Comparison of ENCODE assay signal across 8 cellular contexts in genomic region chr5:78360674-78361225, GRCh38. TPM values are rescaled to one million over a fixed set of nuclear protein-coding genes. Genes with fewer than 3 reads are reported as not detected.
A peak's percentile ranks its signal among the peaks of the same experiment; 100 is the strongest.
DNase-seq lines count a peak whose midpoint lies in the region; ATAC-seq and TF ChIP-seq lines count a peak whose summit lies in the region.

No MANE protein-coding gene starts in this region.

- CTCF ChIA-PET in activated CD8-positive, alpha-beta T cell treated with anti-CD3 and anti-CD28 coated beads, Interleukin-2, amount 10 ng/mL, durations not matched to agents 7 days and 5 days (lab: Charles Lee), result interaction anchor here (1.0 to 3.4 kb wide), 5 partner anchors 12 to 131 kb away, joined by 3 to 37 read pairs (median 3); partner anchors contain the start of gene AP3B1

- peaks cover 3% of the 10 kb centered on the region for H3K27me3 ChIP-seq in Loucy (ENCODE audit: insufficient read depth, low read length, poor library complexity, severe bottlenecking)
- no peaks in the 10 kb centered on the region for H3K27me3 ChIP-seq in mononuclear cell (ENCODE audit: insufficient read depth, low read length)

- no peaks in the 10 kb centered on the region for H3K36me3 ChIP-seq in Loucy (ENCODE audit: insufficient read depth, low read length)

- H3K9me3 Mint-ChIP-seq in activated CD8-positive, alpha-beta T cell treated with anti-CD3 and anti-CD28 coated beads, Interleukin-2, amount 10 ng/mL, durations not matched to agents 7 days and 5 days (ENCODE audit: insufficient read depth), result no peaks in the 10 kb centered on the region

- H3K27me3 Mint-ChIP-seq in activated CD8-positive, alpha-beta T cell treated with anti-CD3 and anti-CD28 coated beads, Interleukin-2, amount 10 ng/mL, durations not matched to agents 7 days and 5 days (ENCODE audit: low read depth), result no peaks in the 10 kb centered on the region

- H3K79me2 ChIP-seq in Loucy (ENCODE audit: insufficient read depth, low read length), result peaks cover 66% of the 10 kb centered on the region

- H3K4me2 ChIP-seq in Loucy (ENCODE audit: low read depth, low read length, poor library complexity, severe bottlenecking), result peak overlapping the region; percentile 98

- H3K4me1 Mint-ChIP-seq in activated CD8-positive, alpha-beta T cell treated with anti-CD3 and anti-CD28 coated beads, Interleukin-2, amount 10 ng/mL, durations not matched to agents 7 days and 5 days (ENCODE audit: low read depth), result peaks cover 28% of the 10 kb centered on the region

- H3K9ac ChIP-seq in Loucy (ENCODE audit: low read depth, low read length, poor library complexity, severe bottlenecking), result peak overlapping the region; percentile 93

- peak overlapping the region; percentile 92 for H3K4me3 ChIP-seq in Loucy (ENCODE audit: low read length, poor library complexity, severe bottlenecking)
- H3K4me3 ChIP-seq in mononuclear cell (ENCODE audit: low read length), result peak overlapping the region; percentile 93

- H3F3A ChIP-seq in Loucy (ENCODE audit: low read depth), result no peaks in the 10 kb centered on the region

- peaks cover 23% of the 10 kb centered on the region for H3K36me3 Mint-ChIP-seq in activated CD8-positive, alpha-beta T cell treated with anti-CD3 and anti-CD28 coated beads, Interleukin-2, amount 10 ng/mL, durations not matched to agents 7 days and 5 days (ENCODE audit: low read depth)

- H3K27ac Mint-ChIP-seq in activated CD8-positive, alpha-beta T cell treated with anti-CD3 and anti-CD28 coated beads, Interleukin-2, amount 10 ng/mL, durations not matched to agents 7 days and 5 days, result peak overlapping the region; percentile 98

- peak overlapping the region; percentile 97 for H3K4me3 Mint-ChIP-seq in activated CD8-positive, alpha-beta T cell treated with anti-CD3 and anti-CD28 coated beads, Interleukin-2, amount 10 ng/mL, durations not matched to agents 7 days and 5 days

- ATAC-seq in GM21786 (IDR thresholded peaks at IDR 0.05; ENCODE audit: unreplicated experiment), result peak; percentile 36
- ATAC-seq in activated CD8-positive, alpha-beta T cell treated with anti-CD3 and anti-CD28 coated beads, Interleukin-2, amount 10 ng/mL, durations not matched to agents 7 days and 5 days, result peak; percentile 62

- H3K9me2 ChIP-seq in Loucy (replicated peaks; ENCODE audit: low read depth, low read length), result no peaks in the 10 kb centered on the region

- peaks cover 20% of the 10 kb centered on the region for H4K20me1 ChIP-seq in Loucy (ENCODE audit: insufficient read depth, low read length, poor library complexity, severe bottlenecking)

- H3K9me3 ChIP-seq in Loucy (ENCODE audit: insufficient read depth, low read depth, low read length) (no peaks in the 10 kb centered on the region), mononuclear cell (ENCODE audit: low read depth, low read length) (no peaks in the 10 kb centered on the region)

- TF ChIP-seq CTCF in Loucy (conservative IDR thresholded peaks at IDR 0.05; ENCODE audit: low read length), result no peak

- H3K4me1 ChIP-seq in Loucy (ENCODE audit: insufficient read depth, low read length, poor library complexity, severe bottlenecking), result peaks cover 29% of the 10 kb centered on the region
- H3K4me1 ChIP-seq in mononuclear cell (ENCODE audit: insufficient read depth, low read length), result peaks cover 26% of the 10 kb centered on the region

- DNase-seq in DMS53 (lab: John Stamatoyannopoulos, UW), result peak; percentile 81
- peak; percentile 73 for DNase-seq in activated CD8-positive, alpha-beta T cell treated with anti-CD3 and anti-CD28 coated beads, Interleukin-2, amount 10 ng/mL, durations not matched to agents 7 days and 5 days
- peak; percentile 56 for DNase-seq in effector CD8-positive, alpha-beta T cell (lab: John Stamatoyannopoulos, UW)
- DNase-seq in stimulated activated CD8-positive, alpha-beta memory T cell treated with anti-CD3 and anti-CD28 coated beads, Interleukin-4, amount 100 ng/mL, for 24 hours (ENCODE audit: low read depth), result peak; percentile 56
- no peak for DNase-seq in SW480 (ENCODE audit: low spot score)

- POLR2A ChIA-PET in activated CD8-positive, alpha-beta T cell treated with anti-CD3 and anti-CD28 coated beads, Interleukin-2, amount 10 ng/mL, durations not matched to agents 7 days and 5 days (lab: Charles Lee), result interaction anchor here (0.7 to 4.7 kb wide), 4 partner anchors 10 to 624 kb away, joined by 3 to 93 read pairs (median 3); partner anchors contain the start of gene AP3B1

- peak overlapping the region; percentile 96 for H2AFZ ChIP-seq in Loucy (ENCODE audit: low read length)

RNA-seq across cellular contexts. Expression of gene SCAMP1, which starts 0.3 kb away (rescaled TPM):
- 10 to 100 TPM; 13.5 to 13.9 TPM for total RNA-seq in activated CD8-positive, alpha-beta T cell treated with anti-CD3 and anti-CD28 coated beads, Interleukin-2, amount 10 ng/mL, durations not matched to agents 7 days and 5 days
- total RNA-seq in mononuclear cell, result 24.9 TPM
